27 cellular contexts compared by ENCODE assay signal in the genomic region with DNA sequence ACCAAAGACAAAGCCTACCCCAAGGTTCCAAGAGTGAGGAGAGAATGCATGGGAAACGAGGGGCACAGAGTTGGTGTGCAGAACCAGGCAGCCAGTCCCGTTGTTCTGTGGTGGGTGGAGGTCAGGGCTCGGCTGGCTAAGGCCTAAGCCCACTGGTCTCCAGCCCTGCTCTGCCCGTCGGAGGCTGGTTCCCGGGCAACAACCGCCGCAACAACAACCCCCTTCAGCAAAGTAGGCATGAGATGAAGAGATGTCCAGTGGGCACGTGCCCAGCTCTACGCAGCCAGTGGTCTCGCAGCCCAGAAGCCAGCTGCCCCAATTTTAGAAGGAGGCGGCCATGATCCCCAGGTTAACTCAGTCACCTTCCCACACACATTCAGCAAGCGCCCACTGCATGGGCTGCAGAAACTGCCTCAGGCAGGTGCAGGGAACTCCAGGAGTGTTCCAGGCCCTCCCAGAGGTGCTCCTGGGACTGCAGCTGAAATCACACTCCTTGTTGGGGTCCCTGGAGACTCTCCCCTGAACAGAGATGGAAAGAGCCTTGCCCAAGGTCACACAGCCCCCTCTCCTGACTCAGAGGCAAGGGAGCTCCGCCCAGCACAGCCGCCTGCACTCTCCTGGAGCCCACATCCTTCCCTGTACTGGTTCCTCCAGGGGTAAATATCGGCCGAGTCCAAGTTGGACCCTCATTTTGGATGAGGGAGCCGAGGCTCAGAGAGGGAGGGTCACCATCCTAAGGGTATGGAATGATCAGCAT. TPM values are rescaled to one million over a fixed set of nuclear protein-coding genes. Genes with fewer than 3 reads are reported as not detected.
"Had no signal": no experiment of that assay in that cellular context is flagged by ENCODE, and none has a peak within 500 bp of the region (broad histone marks: within the 10 kb centered on the region; RNA-seq: fewer than 3 reads in every experiment).

No MANE protein-coding gene starts in this region.

- H3K4me1 Mint-ChIP-seq: activated CD4-positive, alpha-beta T cell treated with anti-CD3 and anti-CD28 coated beads, Interleukin-2, amount 10 ng/mL, durations not matched to agents 24 days and 14 days had no signal

- H3K9me3 ChIP-seq: MG63, Peyer's patch had no signal

- ATAC-seq: activated CD8-positive, alpha-beta memory T cell treated with anti-CD3 and anti-CD28 coated beads, Interleukin-2, amount 10 ng/mL, durations not matched to agents 7 days and 5 days; activated naive CD4-positive, alpha-beta T cell treated with anti-CD3 and anti-CD28 coated beads, Interleukin-2, amount 50 U/mL, for 72 hours; activated T-cell treated with anti-CD3 and anti-CD28 coated beads, Interleukin-2, amount 50 U/mL, for 4 hours had no signal

- H3K27me3 Mint-ChIP-seq: activated B cell treated with CpG ODN at 0.5 μM for 24 hours; activated CD4-positive, alpha-beta T cell treated with anti-CD3 and anti-CD28 coated beads, Interleukin-2, amount 10 ng/mL, durations not matched to agents 24 days and 14 days; activated CD8-positive, alpha-beta memory T cell treated with anti-CD3 and anti-CD28 coated beads, Interleukin-2, amount 10 ng/mL, durations not matched to agents 7 days and 5 days; brain had no signal

- H3K27ac Mint-ChIP-seq: activated B cell treated with CpG ODN at 0.5 μM for 24 hours; activated CD4-positive, alpha-beta T cell treated with anti-CD3 and anti-CD28 coated beads, Interleukin-2, amount 10 ng/mL, durations not matched to agents 24 days and 14 days; activated CD8-positive, alpha-beta memory T cell treated with anti-CD3 and anti-CD28 coated beads, Interleukin-2, amount 10 ng/mL, durations not matched to agents 7 days and 5 days; activated naive CD4-positive, alpha-beta T cell treated with anti-CD3 and anti-CD28 coated beads, Interleukin-2, amount 50 U/mL, for 72 hours; T-helper 1 cell treated with Interleukin-12 subunit alpha and Interleukin-12 subunit beta and Interleukin-4 antibody, amounts not matched to agents 30 μg/mL and 1 μg/mL, for 36 hours had no signal

- FAIRE-seq: astrocyte, TTC549 had no signal

- H3K4me3 Mint-ChIP-seq: activated B cell treated with CpG ODN at 0.5 μM for 24 hours; activated CD4-positive, alpha-beta T cell treated with anti-CD3 and anti-CD28 coated beads, Interleukin-2, amount 10 ng/mL, durations not matched to agents 24 days and 14 days; activated CD8-positive, alpha-beta memory T cell treated with anti-CD3 and anti-CD28 coated beads, Interleukin-2, amount 10 ng/mL, durations not matched to agents 7 days and 5 days; activated T-cell treated with anti-CD3 and anti-CD28 coated beads, Interleukin-2, amount 50 U/mL, for 4 hours; brain; T-helper 1 cell treated with Interleukin-12 subunit alpha and Interleukin-12 subunit beta and Interleukin-4 antibody, amounts not matched to agents 30 μg/mL and 1 μg/mL, for 36 hours had no signal

- H3K4me3 ChIP-seq: cardiac muscle cell, MG63, Peyer's patch had no signal

- H3K36me3 ChIP-seq: cardiac muscle cell, MG63, Peyer's patch had no signal

- DNase-seq: activated B cell treated with CpG ODN at 0.5 μM for 24 hours; activated CD4-positive, alpha-beta T cell treated with anti-CD3 and anti-CD28 coated beads for 1 hour; activated CD4-positive, alpha-beta T cell treated with anti-CD3 and anti-CD28 coated beads, Interleukin-2, amount 10 ng/mL, durations not matched to agents 24 days and 14 days; activated CD4-positive, alpha-beta T cell treated with anti-CD3 and anti-CD28 coated beads, Interleukin-2, amount 50 U/mL, for 48 hours; activated CD8-positive, alpha-beta memory T cell treated with anti-CD3 and anti-CD28 coated beads, Interleukin-2, amount 10 ng/mL, durations not matched to agents 7 days and 5 days; activated effector memory CD4-positive, alpha-beta T cell treated with anti-CD3 and anti-CD28 coated beads, Interleukin-2, amount 50 U/mL, for 16 hours; activated naive CD4-positive, alpha-beta T cell treated with Interleukin-2 at 50 U/mL for 16 hours; activated T-cell treated with anti-CD3 and anti-CD28 coated beads, Interleukin-2, amount 50 U/mL, for 4 hours; amygdala; MG63; MV-4-11; NCI-H1092 treated with DMSO at 0.1 percent for 48 hours; NCI-H1436; NCI-H1694 treated with DMSO at 0.1 percent for 48 hours; NCI-H2029 treated with DMSO at 0.1 percent for 48 hours; NCI-H510A treated with DMSO at 0.1 percent for 48 hours; Peyer's patch; SHP77 treated with DMSO at 0.1 percent for 48 hours; T-helper 9 cell had no signal

- H3K27ac ChIP-seq: cardiac muscle cell, Peyer's patch, RWPE1 had no signal

- H3K36me3 Mint-ChIP-seq: activated CD8-positive, alpha-beta memory T cell treated with anti-CD3 and anti-CD28 coated beads, Interleukin-2, amount 10 ng/mL, durations not matched to agents 7 days and 5 days; activated naive CD4-positive, alpha-beta T cell treated with anti-CD3 and anti-CD28 coated beads, Interleukin-2, amount 50 U/mL, for 72 hours; brain had no signal

- H3K27me3 ChIP-seq: cardiac muscle cell, MG63, Peyer's patch had no signal

RNA-seq across cellular contexts. Expression of gene HTRA3, which starts 25.4 kb away (rescaled TPM):
- total RNA-seq: activated B cell treated with CpG ODN at 0.5 μM for 24 hours; activated CD4-positive, alpha-beta T cell treated with anti-CD3 and anti-CD28 coated beads, Interleukin-2, amount 10 ng/mL, durations not matched to agents 24 days and 14 days; activated CD8-positive, alpha-beta memory T cell treated with anti-CD3 and anti-CD28 coated beads, Interleukin-2, amount 10 ng/mL, durations not matched to agents 7 days and 5 days; activated naive CD4-positive, alpha-beta T cell treated with anti-CD3 and anti-CD28 coated beads, Interleukin-2, amount 50 U/mL, for 72 hours; activated T-cell treated with anti-CD3 and anti-CD28 coated beads, Interleukin-2, amount 50 U/mL, for 4 hours; SK-MEL-5 had no signal
